In the genomic region with DNA sequence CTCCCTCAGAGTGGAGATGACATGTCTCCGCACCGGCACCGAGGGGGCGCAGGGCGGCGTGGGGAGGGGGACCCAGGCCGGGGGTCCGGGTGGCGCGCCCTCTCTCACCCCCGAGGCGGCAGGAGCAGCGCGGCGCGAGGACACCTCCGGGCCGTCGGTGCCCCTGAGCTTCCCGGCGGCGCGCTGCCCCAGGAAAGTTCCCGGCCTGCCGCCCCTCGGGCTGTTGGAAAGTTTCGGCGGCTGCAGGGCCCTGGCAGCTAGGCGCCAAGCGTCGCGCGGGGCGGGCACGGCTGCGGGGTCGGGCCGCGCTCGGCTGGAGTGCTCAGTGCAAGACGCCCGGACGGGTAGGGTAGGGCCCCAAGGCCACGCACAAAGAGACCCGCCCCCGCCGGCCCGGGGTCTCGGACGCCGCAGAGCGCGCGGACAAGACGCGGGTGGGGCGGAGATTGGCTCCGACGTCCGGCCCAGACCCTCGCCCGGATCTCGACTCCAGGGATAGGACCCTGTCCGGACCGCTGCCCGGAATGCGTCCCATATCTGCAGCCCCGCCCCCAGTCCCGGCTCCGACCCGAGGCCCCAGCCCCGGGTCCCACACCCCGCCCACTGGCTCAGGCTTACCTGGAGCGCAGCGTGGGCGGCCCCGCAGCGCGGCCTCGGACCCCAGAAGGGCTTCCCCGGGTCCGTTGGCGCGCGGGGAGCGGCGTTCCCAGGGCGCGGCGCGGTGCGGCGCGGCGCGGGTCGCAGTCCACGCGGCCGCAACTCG, we compare ENCODE assay signal across 8 cellular contexts. TPM values are rescaled to one million over a fixed set of nuclear protein-coding genes. Genes with fewer than 3 reads are reported as not detected.
DNase-seq lines count a peak whose midpoint lies in the region; ATAC-seq and TF ChIP-seq lines count a peak whose summit lies in the region.

No MANE protein-coding gene starts in this region.

- no peaks in the 10 kb centered on the region for H3K9me2 ChIP-seq in HCT116 (ENCODE audit: insufficient read depth)

- peak; percentile 58 for DNase-seq in 8988T
- no peak for DNase-seq in HCT116 (ENCODE audit: low read depth, low spot score)
- DNase-seq in WTC11 (ENCODE audit: low spot score): peak; percentile 69
- DNase-seq in fibroblast of the aortic adventitia (ENCODE audit: low read depth): no peak
- DNase-seq in SKM-1 treated with dmso at 0.1 percent for 144 hours (lab: John Stamatoyannopoulos, UW; ENCODE audit: unreplicated experiment): no peak
- no peak for DNase-seq in SKM-1 (lab: John Stamatoyannopoulos, UW; ENCODE audit: unreplicated experiment)
- no peak for DNase-seq in inferior parietal cortex (ENCODE audit: extremely low spot score)

- CTCF ChIA-PET in HCT116 (lab: Charles Lee) (no interaction called here), WTC11 (lab: Charles Lee) (interaction anchor here (0.6 to 6.5 kb wide), 9 partner anchors 15 to 285 kb away, joined by 3 to 181 read pairs (median 4); no protein-coding TSS in a partner anchor)

- no peak for TF ChIP-seq POLR2A in HCT116 (IDR thresholded peaks at IDR 0.05; ENCODE audit: borderline replicate concordance, extremely low read depth, insufficient read depth, insufficient read length)

- H3K9me3 Mint-ChIP-seq in WTC11: no peaks in the 10 kb centered on the region

- no peaks in the 10 kb centered on the region for H3K9me3 ChIP-seq in HCT116 (ENCODE audit: control insufficient read depth in 1 of 2, insufficient read depth in 1 of 2, low read depth in 1 of 2, low read length in 2 of 2)
- no peaks in the 10 kb centered on the region for H3K9me3 ChIP-seq in parathyroid adenoma (ENCODE audit: control insufficient read depth, low read length)

- H3K27me3 ChIP-seq in HCT116 (ENCODE audit: insufficient read depth, low read length) (no peaks in the 10 kb centered on the region), parathyroid adenoma (ENCODE audit: control insufficient read depth, insufficient read depth, low read length) (no peaks in the 10 kb centered on the region)

- H3K4me3 ChIP-seq in HCT116 (replicated peaks in 1 of 2; ENCODE audit: low read depth in 1 of 2, low read length in 2 of 2) (peak overlapping the region; percentile 66 to 81), fibroblast of the aortic adventitia (ENCODE audit: low read depth, low read length) (peak overlapping the region; percentile 62), parathyroid adenoma (ENCODE audit: low read depth, low read length) (peak overlapping the region; percentile 77)

- BruUV-seq in HCT116 (replicated peaks; lab: Mats Ljungman, UMichigan): no TSS peak

- ATAC-seq in HCT116 (peak; percentile 48), WTC11 (peak; percentile 6)

- H3K9ac ChIP-seq in HCT116 (ENCODE audit: low read length): peak overlapping the region; percentile 77
- H3K9ac ChIP-seq in parathyroid adenoma: no peak overlapping the region

- peaks cover under 1% of the 10 kb centered on the region; the same call in 1 of the 2 replicates for H3K79me2 ChIP-seq in HCT116 (ENCODE audit: insufficient read depth, low read length)
- H3K79me2 ChIP-seq in parathyroid adenoma: no peaks in the 10 kb centered on the region

- H3K27ac ChIP-seq in HCT116 (ENCODE audit: low read depth, low read length) (peak overlapping the region; percentile 63; the same call in 1 of the 2 replicates), parathyroid adenoma (no peak overlapping the region)

- H3K27ac Mint-ChIP-seq in WTC11: no peak overlapping the region

- H3K27me3 Mint-ChIP-seq in WTC11 (ENCODE audit: low read depth): peaks cover 52% of the 10 kb centered on the region

- H3K36me3 Mint-ChIP-seq in WTC11: no peaks in the 10 kb centered on the region

- POLR2A ChIA-PET in HCT116 (lab: Charles Lee): no interaction called here
- POLR2A ChIA-PET in WTC11 (lab: Charles Lee): interaction anchor here (1.2 kb wide), 1 partner anchor 63 kb away, joined by 3 read pairs; no protein-coding TSS in a partner anchor

- no peaks in the 10 kb centered on the region for H4K20me1 ChIP-seq in HCT116 (ENCODE audit: insufficient read depth)

- TF ChIP-seq RAD21 in HCT116 (IDR thresholded peaks at IDR 0.05; ENCODE audit: low read depth): no peak

- RAD21 ChIA-PET in HCT116 (lab: Charles Lee; ENCODE audit: low non-redundant PET in 1 of 2, low total read pairs in 2 of 2, uncharacterized antibody in 2 of 2, unreplicated experiment in 2 of 2): no interaction called here

- peaks cover 20 to 28% of the 10 kb centered on the region in 2 experiments; a peak in 3 of 4 replicates for H3K4me1 ChIP-seq in HCT116 (ENCODE audit: control insufficient read depth in 1 of 2, insufficient read depth in 2 of 2, low read length in 2 of 2)
- H3K4me1 ChIP-seq in parathyroid adenoma: peaks cover 3% of the 10 kb centered on the region

- H3K4me2 ChIP-seq in HCT116 (ENCODE audit: low read length) (peak overlapping the region; percentile 98), parathyroid adenoma (ENCODE audit: low read length) (peak overlapping the region; percentile 87)

- H2AFZ ChIP-seq in HCT116 (ENCODE audit: low read depth, low read length, poor library complexity, severe bottlenecking) (no peak overlapping the region), parathyroid adenoma (peak overlapping the region; percentile 60)

- TF ChIP-seq CTCF in HCT116 (IDR thresholded peaks at IDR 0.05 in 2 of 3, conservative IDR thresholded peaks at IDR 0.05 in 1 of 3; ENCODE audit: borderline replicate concordance in 1 of 3, insufficient read depth in 1 of 3, low read depth in 2 of 3, low read length in 2 of 3) (no peak), WTC11 (IDR thresholded peaks at IDR 0.05) (no peak), fibroblast of the aortic adventitia (IDR thresholded peaks at IDR 0.05; ENCODE audit: insufficient read depth, low read length) (no peak), parathyroid adenoma (IDR thresholded peaks at IDR 0.05) (no peak)

- no peak overlapping the region for H3K4me3 Mint-ChIP-seq in WTC11

- intact Hi-C loops in HCT116 (cut with micrococcal nuclease): no loop called here

- H3K36me3 ChIP-seq in HCT116 (ENCODE audit: control insufficient read depth in 1 of 2, insufficient read depth in 2 of 2, low read length in 2 of 2): no peaks in the 10 kb centered on the region
- H3K36me3 ChIP-seq in parathyroid adenoma (ENCODE audit: control insufficient read depth, insufficient read depth, low read length): no peaks in the 10 kb centered on the region

- peaks cover 8% of the 10 kb centered on the region for H3K4me1 Mint-ChIP-seq in WTC11

TF ChIP-seq in HCT116, 20 proteins besides CTCF, POLR2A, EP300 and RAD21 (continues in another document):
- TF ChIP-seq, protein P1, sequence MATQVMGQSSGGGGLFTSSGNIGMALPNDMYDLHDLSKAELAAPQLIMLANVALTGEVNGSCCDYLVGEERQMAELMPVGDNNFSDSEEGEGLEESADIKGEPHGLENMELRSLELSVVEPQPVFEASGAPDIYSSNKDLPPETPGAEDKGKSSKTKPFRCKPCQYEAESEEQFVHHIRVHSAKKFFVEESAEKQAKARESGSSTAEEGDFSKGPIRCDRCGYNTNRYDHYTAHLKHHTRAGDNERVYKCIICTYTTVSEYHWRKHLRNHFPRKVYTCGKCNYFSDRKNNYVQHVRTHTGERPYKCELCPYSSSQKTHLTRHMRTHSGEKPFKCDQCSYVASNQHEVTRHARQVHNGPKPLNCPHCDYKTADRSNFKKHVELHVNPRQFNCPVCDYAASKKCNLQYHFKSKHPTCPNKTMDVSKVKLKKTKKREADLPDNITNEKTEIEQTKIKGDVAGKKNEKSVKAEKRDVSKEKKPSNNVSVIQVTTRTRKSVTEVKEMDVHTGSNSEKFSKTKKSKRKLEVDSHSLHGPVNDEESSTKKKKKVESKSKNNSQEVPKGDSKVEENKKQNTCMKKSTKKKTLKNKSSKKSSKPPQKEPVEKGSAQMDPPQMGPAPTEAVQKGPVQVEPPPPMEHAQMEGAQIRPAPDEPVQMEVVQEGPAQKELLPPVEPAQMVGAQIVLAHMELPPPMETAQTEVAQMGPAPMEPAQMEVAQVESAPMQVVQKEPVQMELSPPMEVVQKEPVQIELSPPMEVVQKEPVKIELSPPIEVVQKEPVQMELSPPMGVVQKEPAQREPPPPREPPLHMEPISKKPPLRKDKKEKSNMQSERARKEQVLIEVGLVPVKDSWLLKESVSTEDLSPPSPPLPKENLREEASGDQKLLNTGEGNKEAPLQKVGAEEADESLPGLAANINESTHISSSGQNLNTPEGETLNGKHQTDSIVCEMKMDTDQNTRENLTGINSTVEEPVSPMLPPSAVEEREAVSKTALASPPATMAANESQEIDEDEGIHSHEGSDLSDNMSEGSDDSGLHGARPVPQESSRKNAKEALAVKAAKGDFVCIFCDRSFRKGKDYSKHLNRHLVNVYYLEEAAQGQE (IDR thresholded peaks at IDR 0.05; ENCODE audit: low read depth): no peak

TF ChIP-seq in WTC11, 78 proteins besides CTCF, POLR2A, EP300 and RAD21 (continues in another document):
- TF ChIP-seq HMGA2 (CRISPR knock-in tag; IDR thresholded peaks at IDR 0.05): no peak

RNA-seq across cellular contexts. Expression of a gene that starts 0.5 kb away (rescaled TPM):
- total RNA-seq in HCT116 (2021; ENCODE audit: unreplicated experiment): 42.8 TPM
- polyA plus RNA-seq in HCT116 (2012): 31.1 and 33.4 TPM in 2 replicates
- 58.3 to 65.4 TPM (median 61.3 TPM) in 3 replicates for total RNA-seq in WTC11 (2021)
- total RNA-seq in fibroblast of the aortic adventitia (ENCODE audit: low replicate concordance): 9.7 and 12.9 TPM in 2 replicates

RNA-seq across cellular contexts. Expression of a gene that starts 4.8 kb away (rescaled TPM):
- total RNA-seq in HCT116 (2021; ENCODE audit: unreplicated experiment) (17.0 TPM), WTC11 (2021) (13.2 to 16.8 TPM (median 14.8 TPM) in 3 replicates), fibroblast of the aortic adventitia (ENCODE audit: low replicate concordance) (25.7 and 41.7 TPM in 2 replicates)
- 14.7 and 15.6 TPM in 2 replicates for polyA plus RNA-seq in HCT116 (2012)

Comparison
In these comparisons a context has a peak if more than half of its experiments do, and no peak if none do; other contexts are left out.
1. DNase-seq: peak in 8988T (single experiment) and WTC11 (single experiment); none in HCT116 (single experiment), fibroblast of the aortic adventitia (single experiment), SKM-1 treated with dmso at 0.1 percent for 144 hours (single experiment), SKM-1 (single experiment) and inferior parietal cortex (single experiment).
2. Peak in every context shown above with its lines, with median percentiles within 50 percentile points of each other: H3K4me3 ChIP-seq.